In the genomic region with DNA sequence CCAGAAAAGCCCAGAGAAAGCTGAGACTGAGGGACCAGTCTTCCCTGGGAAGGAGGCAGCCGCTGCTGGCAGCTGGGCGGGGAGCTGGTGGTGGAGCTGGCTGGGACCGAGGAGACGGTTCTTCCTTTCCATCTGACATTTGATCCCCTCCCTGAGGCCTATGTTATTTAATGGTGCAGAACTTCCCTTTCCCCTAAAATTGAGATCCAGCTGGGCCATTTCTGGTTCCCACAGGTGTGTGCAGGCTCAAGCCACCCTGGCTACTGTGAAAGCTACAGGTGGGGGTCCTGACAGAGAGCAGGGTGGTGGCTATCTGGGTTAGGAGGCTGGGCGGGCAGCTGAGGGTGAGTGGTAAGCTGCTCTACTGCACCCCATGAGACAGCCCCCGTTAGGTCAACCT, we compare ENCODE assay signal across 22 cellular contexts.
DNase-seq lines count a peak whose midpoint lies in the region; ATAC-seq lines count a peak whose summit lies in the region.
"Had no signal": no experiment of that assay in that cellular context is flagged by ENCODE, and none has a peak within 500 bp of the region (broad histone marks: within the 10 kb centered on the region; RNA-seq: fewer than 3 reads in every experiment).

No MANE protein-coding gene starts in this region.

- no peak for ATAC-seq in GM18868 (IDR thresholded peaks at IDR 0.05; ENCODE audit: unreplicated experiment)
- ATAC-seq: activated CD4-positive, alpha-beta T cell treated with anti-CD3 and anti-CD28 coated beads for 36 hours; activated T-helper 17 cell treated with anti-CD3 and anti-CD28 coated beads, Interleukin-2, amount 50 U/mL, for 72 hours; effector memory CD8-positive, alpha-beta T cell had no signal

- H3K27ac ChIP-seq in HUES48 (ENCODE audit: low read depth, low read length) = peak overlapping the region; percentile 21
- H3K27ac ChIP-seq: spleen had no signal

- peak; percentile 57 for DNase-seq in DMS 273 treated with DMSO at 0.1 percent for 48 hours (lab: John Stamatoyannopoulos, UW)
- peak; percentile 66 for DNase-seq in NCI-H526 treated with DMSO at 0.1 percent for 48 hours (lab: John Stamatoyannopoulos, UW)
- DNase-seq in iPS-NIHi7 (ENCODE audit: extremely low spot score) = peak; percentile 74
- DNase-seq in midbrain (lab: John Stamatoyannopoulos, UW) = no peak
- no peak for DNase-seq in activated CD8-positive, alpha-beta memory T cell treated with anti-CD3 and anti-CD28 coated beads for 24 hours
- no peak for DNase-seq in KG1 (lab: John Stamatoyannopoulos, UW)
- DNase-seq: activated CD4-positive, alpha-beta T cell treated with anti-CD3 and anti-CD28 coated beads for 36 hours; activated naive CD8-positive, alpha-beta T cell treated with anti-CD3 and anti-CD28 coated beads for 36 hours; CD4-positive, CD25-positive, alpha-beta regulatory T cell; cerebellar nuclear complex; DMS53; effector memory CD8-positive, alpha-beta T cell; HCEC 1CT; NCI-H1436 treated with DMSO at 0.1 percent for 48 hours; NCI-H226; RPMI8226; spleen; stimulated activated CD4-positive, alpha-beta T cell treated with anti-CD3 and anti-CD28 coated beads, Interleukin-4, amount 100 ng/mL, for 24 hours; trophoblast cell had no signal

- no peaks in the 10 kb centered on the region for H3K36me3 ChIP-seq in HUES48 (ENCODE audit: control insufficient read depth, insufficient read depth, low read length)
- H3K36me3 ChIP-seq: spleen had no signal

- H3K27me3 ChIP-seq in HUES48 (ENCODE audit: control insufficient read depth, insufficient read depth, low read length) = no peaks in the 10 kb centered on the region

- H3K4me1 ChIP-seq in HUES48 (ENCODE audit: control insufficient read depth, insufficient read depth, low read length) = peaks cover 42% of the 10 kb centered on the region
- H3K4me1 ChIP-seq: spleen had no signal

- no peak overlapping the region for H3K4me3 ChIP-seq in HUES48 (ENCODE audit: low read depth, low read length)
- H3K4me3 ChIP-seq: spleen had no signal

- no peak overlapping the region for H3K9ac ChIP-seq in HUES48 (ENCODE audit: low read depth, low read length)

- no peaks in the 10 kb centered on the region for H3K9me3 ChIP-seq in HUES48 (ENCODE audit: control insufficient read depth, insufficient read depth, low read length)
- H3K9me3 ChIP-seq: spleen had no signal

Comparison
In these comparisons a context has a peak if more than half of its experiments do, and no peak if none do; other contexts are left out.
1. DNase-seq: peak in DMS 273 treated with DMSO at 0.1 percent for 48 hours (single experiment), NCI-H526 treated with DMSO at 0.1 percent for 48 hours (single experiment) and iPS-NIHi7 (single experiment); none in midbrain (single experiment), activated CD8-positive, alpha-beta memory T cell treated with anti-CD3 and anti-CD28 coated beads for 24 hours (single experiment) and KG1 (single experiment).